Comparison of ENCODE assay signal across 7 cellular contexts in the genomic region with DNA sequence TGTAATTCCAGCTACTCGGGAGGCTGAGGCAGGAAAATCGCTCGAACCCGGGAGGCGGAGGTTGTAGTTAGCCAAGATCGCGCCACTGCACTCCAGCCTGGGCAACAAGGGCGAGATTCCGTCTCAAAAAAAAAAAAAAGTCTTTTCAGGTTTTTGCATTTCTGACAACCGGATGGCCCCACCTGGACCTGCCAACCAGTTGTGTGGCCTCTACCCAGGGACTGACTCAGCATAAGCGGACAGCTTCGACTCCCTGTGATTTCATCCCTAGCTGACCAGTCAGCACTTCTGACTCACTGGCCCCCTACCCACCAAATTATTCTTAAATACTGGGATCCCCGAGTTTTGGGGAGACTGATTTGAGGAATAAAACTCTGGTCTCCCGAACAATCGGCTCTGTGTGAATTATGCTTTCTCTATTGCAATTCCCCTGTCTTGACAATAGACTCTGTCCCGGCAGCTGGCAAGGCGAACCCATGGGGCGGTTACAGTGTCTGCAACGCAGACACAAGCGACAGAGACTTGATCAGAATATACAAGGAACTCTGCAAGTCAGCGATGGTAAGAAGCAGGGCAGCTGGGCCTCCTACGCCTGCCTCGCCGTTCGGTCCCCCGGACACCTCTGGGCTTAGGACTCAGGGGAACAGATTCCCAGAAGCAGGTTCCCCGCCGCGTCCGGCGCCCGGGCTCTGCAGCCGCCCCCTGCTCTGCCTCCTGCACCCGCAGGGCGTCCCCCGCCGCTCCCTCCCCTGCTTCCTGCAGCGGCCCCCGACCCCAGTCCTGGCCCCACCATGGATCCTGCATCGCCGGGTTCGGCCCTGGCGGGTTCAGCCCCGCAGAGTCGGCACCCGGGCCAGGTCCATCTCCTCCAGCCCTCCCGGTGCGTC. TPM values are rescaled to one million over a fixed set of nuclear protein-coding genes. Genes with fewer than 3 reads are reported as not detected.
DNase-seq lines count a peak whose midpoint lies in the region; ATAC-seq and TF ChIP-seq lines count a peak whose summit lies in the region.

No MANE protein-coding gene starts in this region.

- in situ Hi-C loops in astrocyte of the cerebellum (cut with HindIII; ENCODE audit: low sequenced_read_pairs) = no loop called here

- TF ChIP-seq CTCF in HFF-Myc (IDR thresholded peaks at IDR 0.05; ENCODE audit: low read depth, low read length, missing control alignments) (no peak), astrocyte of the cerebellum (IDR thresholded peaks at IDR 0.05; ENCODE audit: low read depth, low read length, missing control alignments) (no peak)

- DNase-seq in HFF-Myc (ENCODE audit: extremely low read depth, low read depth) (no peak), NCI-H2227 treated with DMSO at 0.1 percent for 48 hours (lab: John Stamatoyannopoulos, UW) (peak; percentile 70), astrocyte of the cerebellum (ENCODE audit: low read depth) (no peak), UCSD-AML1 (lab: John Stamatoyannopoulos, UW; ENCODE audit: unreplicated experiment) (no peak)

- no peaks in the 10 kb centered on the region for H3K9me3 ChIP-seq in iPS-18c (ENCODE audit: control insufficient read depth, insufficient read depth, low read length)
- H3K9me3 ChIP-seq in skeletal muscle satellite cell (replicated peaks; ENCODE audit: low read length) = no peaks in the 10 kb centered on the region

- no peaks in the 10 kb centered on the region for H3K27me3 ChIP-seq in skeletal muscle satellite cell (ENCODE audit: control insufficient read depth, insufficient read depth, low read length)

- peaks cover 5% of the 10 kb centered on the region for H3K36me3 ChIP-seq in skeletal muscle satellite cell (ENCODE audit: insufficient read depth, low read length)

- H3K4me3 ChIP-seq in HFF-Myc (replicated peaks; ENCODE audit: low read depth, low read length) (peak overlapping the region; percentile 88), astrocyte of the cerebellum (ENCODE audit: low read depth, low read length) (peak overlapping the region; percentile 84), iPS-18c (ENCODE audit: insufficient read depth, low read depth, low read length) (peak overlapping the region; percentile 86), skeletal muscle satellite cell (ENCODE audit: low read length) (peak overlapping the region; percentile 82)

- H3K4me2 ChIP-seq in skeletal muscle satellite cell (ENCODE audit: low read length) = peak overlapping the region; percentile 95

- H3K4me1 ChIP-seq in skeletal muscle satellite cell (ENCODE audit: control insufficient read depth, insufficient read depth, low read length) = peaks cover 19% of the 10 kb centered on the region

- ATAC-seq in GM18498 (IDR thresholded peaks at IDR 0.05; ENCODE audit: unreplicated experiment) = peak; percentile 41

- H3K9ac ChIP-seq in skeletal muscle satellite cell (ENCODE audit: low read depth, low read length) = peak overlapping the region; percentile 93

RNA-seq across cellular contexts. Expression of a gene that starts 0.7 kb away (rescaled TPM):
- total RNA-seq in skeletal muscle satellite cell (2012; rRNA removed) = 178 and 201 TPM in 2 replicates

RNA-seq across cellular contexts. Expression of a gene that starts 30.8 kb away (rescaled TPM):
- 44.1 and 52.2 TPM in 2 replicates for total RNA-seq in skeletal muscle satellite cell (2012; rRNA removed)

RNA-seq across cellular contexts. Expression of a gene that starts 40.5 kb away (rescaled TPM):
- 10.4 and 19.4 TPM in 2 replicates for total RNA-seq in skeletal muscle satellite cell (2012; rRNA removed)

RNA-seq across cellular contexts. Expression of a gene that starts 43.4 kb away (rescaled TPM):
- 0.66 and 2.8 TPM in 2 replicates for total RNA-seq in skeletal muscle satellite cell (2012; rRNA removed)

RNA-seq across cellular contexts. Expression of a gene that starts 50.9 kb away (rescaled TPM):
- 8.1 and 8.4 TPM in 2 replicates for total RNA-seq in skeletal muscle satellite cell (2012; rRNA removed)
